12 cellular contexts compared by ENCODE assay signal in genomic region chr2:172088245-172089004, GRCh38. TPM values are rescaled to one million over a fixed set of nuclear protein-coding genes. Genes with fewer than 3 reads are reported as not detected.
DNase-seq lines count a peak whose midpoint lies in the region; ATAC-seq and TF ChIP-seq lines count a peak whose summit lies in the region.
"Had no signal": no experiment of that assay in that cellular context is flagged by ENCODE, and none has a peak within 500 bp of the region (broad histone marks: within the 10 kb centered on the region; RNA-seq: fewer than 3 reads in every experiment).

No MANE protein-coding gene starts in this region.

- POLR2A ChIA-PET in IMR-90 (lab: Charles Lee; ENCODE audit: unreplicated experiment): no interaction called here

- no peak overlapping the region for H4K5ac ChIP-seq in IMR-90 (ENCODE audit: low read depth, low read length)

- no peak overlapping the region for H2AFZ ChIP-seq in IMR-90 (replicated peaks; ENCODE audit: low read length, poor library complexity)
- H2AFZ ChIP-seq in neuronal stem cell (ENCODE audit: low read length): peak overlapping the region; percentile 99

- no peak overlapping the region for H2BK120ac ChIP-seq in IMR-90 (ENCODE audit: low read depth, low read length)
- no peak overlapping the region for H2BK120ac ChIP-seq in neuronal stem cell (ENCODE audit: low read depth, low read length)

- H3K9me1 ChIP-seq in IMR-90 (ENCODE audit: insufficient read depth, low read length): no peaks in the 10 kb centered on the region

- H2BK15ac ChIP-seq in IMR-90 (ENCODE audit: low read depth, low read length): no peak overlapping the region
- H2BK15ac ChIP-seq in neuronal stem cell (ENCODE audit: low read length): peak overlapping the region; percentile 52

- TF ChIP-seq RAD21 in IMR-90 (IDR thresholded peaks at IDR 0.05; ENCODE audit: low read length): no peak

- no peak overlapping the region for H3K4me3 ChIP-seq in IMR-90 (ENCODE audit: insufficient read depth, low read depth, low read length)
- H3K4me3 ChIP-seq in neuronal stem cell (ENCODE audit: low read length in 2 of 2): no peak overlapping the region
- H3K4me3 ChIP-seq in psoas muscle: no peak overlapping the region
- H3K4me3 ChIP-seq: heart right ventricle had no signal

- H3K27ac Mint-ChIP-seq in endothelial cell (ENCODE audit: unreplicated experiment): peak overlapping the region; percentile 70

- H2AK5ac ChIP-seq in IMR-90 (ENCODE audit: low read depth, low read length) (no peak overlapping the region), neuronal stem cell (ENCODE audit: low read depth, low read length) (peak overlapping the region; percentile 51)

- H3K4ac ChIP-seq in IMR-90 (ENCODE audit: low read depth, low read length): no peak overlapping the region
- H3K4ac ChIP-seq in neuronal stem cell (ENCODE audit: low read length): no peak overlapping the region

- no peak overlapping the region for H4K91ac ChIP-seq in IMR-90 (ENCODE audit: insufficient read depth, low read depth, low read length)
- H4K91ac ChIP-seq in neuronal stem cell (ENCODE audit: low read depth, low read length, poor library complexity): no peak overlapping the region

- peaks cover 5% of the 10 kb centered on the region; the same call in 1 of the 2 replicates for H3K9me3 ChIP-seq in IMR-90 (ENCODE audit: control insufficient read depth, insufficient read depth, low read length)
- no peaks in the 10 kb centered on the region for H3K9me3 ChIP-seq in neuronal stem cell (replicated peaks in 1 of 2; ENCODE audit: control insufficient read depth in 2 of 2, insufficient read depth in 1 of 2, low read depth in 1 of 2, low read length in 2 of 2)
- no peaks in the 10 kb centered on the region for H3K9me3 ChIP-seq in psoas muscle
- H3K9me3 ChIP-seq: heart right ventricle had no signal

- H4K20me1 ChIP-seq in IMR-90 (ENCODE audit: insufficient read depth, low read length): peaks cover 8% of the 10 kb centered on the region; the same call in 1 of the 2 replicates

- no peak overlapping the region for H2BK5ac ChIP-seq in IMR-90 (ENCODE audit: low read depth, low read length, poor library complexity, severe bottlenecking)
- no peak overlapping the region for H2BK5ac ChIP-seq in neuronal stem cell (ENCODE audit: low read length)

- TF ChIP-seq CTCF in IMR-90 (conservative IDR thresholded peaks at IDR 0.05; ENCODE audit: low read depth, low read length) (no peak), endothelial cell (IDR thresholded peaks at IDR 0.05; ENCODE audit: unreplicated experiment) (no peak), psoas muscle (IDR thresholded peaks at IDR 0.05) (no peak)

- DNase-seq in NCI-H82 (lab: John Stamatoyannopoulos, UW) (peak; percentile 37), NCI-H82 treated with DMSO at 0.1 percent for 48 hours (lab: John Stamatoyannopoulos, UW; ENCODE audit: unreplicated experiment) (no peak), IMR-90 (no peak), endothelial cell (ENCODE audit: low spot score) (no peak), neuronal stem cell (ENCODE audit: low spot score) (peak; percentile 41), psoas muscle (no peak), GDM1 (lab: John Stamatoyannopoulos, UW) (no peak)
- DNase-seq: stimulated activated CD4-positive, alpha-beta T cell treated with anti-CD3 and anti-CD28 coated beads, Interleukin-2, amount 100 ng/mL, for 24 hours had no signal

- H3K4me1 Mint-ChIP-seq in endothelial cell (ENCODE audit: unreplicated experiment): peaks cover 33% of the 10 kb centered on the region

- intact Hi-C loops in IMR-90 (cut with micrococcal nuclease): loop anchor here (5.0 kb wide), 1 partner anchor 91 kb away; the partner anchor contains the start of gene METAP1D
- intact Hi-C loops in psoas muscle (cut with DNase I): no loop called here

- H3K27ac ChIP-seq in IMR-90 (ENCODE audit: insufficient read depth, low read length) (no peak overlapping the region), neuronal stem cell (replicated peaks; ENCODE audit: low read length) (no peak overlapping the region), psoas muscle (no peak overlapping the region)
- H3K27ac ChIP-seq: heart right ventricle had no signal

- H3K18ac ChIP-seq in IMR-90 (ENCODE audit: low read depth, low read length) (no peak overlapping the region), neuronal stem cell (ENCODE audit: low read length) (peak overlapping the region; percentile 86)

- H3K4me1 ChIP-seq in IMR-90 (ENCODE audit: control insufficient read depth, insufficient read depth, low read length) (no peaks in the 10 kb centered on the region; the same call in 1 of the 2 replicates), neuronal stem cell (ENCODE audit: control insufficient read depth in 2 of 2, insufficient read depth in 1 of 2, low read depth in 1 of 2, low read length in 2 of 2) (peaks cover 12 to 23% of the 10 kb centered on the region in 2 donors), psoas muscle (peaks cover 29% of the 10 kb centered on the region)

- H3K23ac ChIP-seq in IMR-90 (ENCODE audit: low read depth, low read length): no peak overlapping the region
- no peak overlapping the region for H3K23ac ChIP-seq in neuronal stem cell (ENCODE audit: low read depth, low read length, poor library complexity)

- TF ChIP-seq POLR2A in IMR-90 (IDR thresholded peaks at IDR 0.05; ENCODE audit: low read depth, low read length): no peak

- dilution Hi-C loops in IMR-90 (cut with HindIII; ENCODE audit: low sequenced_read_pairs, unreplicated experiment): no loop called here

- H2AK9ac ChIP-seq in IMR-90 (replicated peaks; ENCODE audit: low read depth, low read length, poor library complexity): no peak overlapping the region

- no peak overlapping the region for H2BK12ac ChIP-seq in neuronal stem cell (ENCODE audit: low read length)

- WGBS in IMR-90 (ENCODE audit: extremely low coverage in 2 of 2, insufficient read length in 1 of 2), 2 experiments: 29% methylated on average over 20 of the region's 37 CpGs; no CpG with 5 or more reads in 1 of the 2 experiments
- WGBS in neuronal stem cell (ENCODE audit: extremely low coverage in 2 of 2, insufficient read length in 2 of 2, insufficient replicate concordance in 1 of 2), 2 donors: no CpG with 5 or more reads among the region's 37 CpGs
- 15 to 19% (median 16%) methylated on average over 32 to 37 of the region's 37 CpGs for WGBS in psoas muscle, 3 donors

- H2BK20ac ChIP-seq in IMR-90 (ENCODE audit: low read depth, low read length): no peak overlapping the region

- no peaks in the 10 kb centered on the region for H3K36me3 ChIP-seq in IMR-90 (ENCODE audit: control insufficient read depth, insufficient read depth, low read length)
- H3K36me3 ChIP-seq in neuronal stem cell (replicated peaks in 1 of 2; ENCODE audit: control insufficient read depth in 2 of 2, insufficient read depth in 2 of 2, low read length in 2 of 2): no peaks in the 10 kb centered on the region
- no peaks in the 10 kb centered on the region for H3K36me3 ChIP-seq in psoas muscle (ENCODE audit: insufficient read depth in 1 of 2, low read depth in 1 of 2)

- ATAC-seq in IMR-90 (ENCODE audit: low read depth): no peak
- no peak for ATAC-seq in psoas muscle
- ATAC-seq in GM21528 (IDR thresholded peaks at IDR 0.05; ENCODE audit: low FRiP score, unreplicated experiment): no peak
- ATAC-seq: heart right ventricle had no signal

- H4K8ac ChIP-seq in IMR-90 (ENCODE audit: low read depth in 2 of 2, low read length in 2 of 2) (no peak overlapping the region), neuronal stem cell (ENCODE audit: low read depth, low read length) (no peak overlapping the region)

- H3K27me3 ChIP-seq in IMR-90 (ENCODE audit: control insufficient read depth, insufficient read depth, low read length): peaks cover 82% of the 10 kb centered on the region
- H3K27me3 ChIP-seq in neuronal stem cell (ENCODE audit: control insufficient read depth in 3 of 3, insufficient read depth in 3 of 3, low read depth in 1 of 3, low read length in 3 of 3): peaks cover 55 to 96% (median 90%) of the 10 kb centered on the region in 3 experiments
- H3K27me3 ChIP-seq in psoas muscle (ENCODE audit: insufficient read depth in 3 of 3, low read length in 2 of 3): peaks cover 6 to 100% (median 76%) of the 10 kb centered on the region in 3 donors

- no peak overlapping the region for H3K56ac ChIP-seq in IMR-90 (ENCODE audit: extremely low read depth, insufficient read depth, low read length)

- CTCF ChIA-PET in IMR-90 (lab: Yijun Ruan, JAX): no interaction called here

- H3K9me3 Mint-ChIP-seq in endothelial cell (ENCODE audit: unreplicated experiment): no peaks in the 10 kb centered on the region

- in situ Hi-C loops in IMR-90 (cut with MboI; ENCODE audit: low sequenced_read_pairs): no loop called here

- H3K9ac ChIP-seq in IMR-90 (ENCODE audit: low read depth, low read length): no peak overlapping the region
- H3K9ac ChIP-seq in neuronal stem cell (ENCODE audit: low read depth, low read length, poor library complexity): no peak overlapping the region

- H3K79me1 ChIP-seq in IMR-90 (ENCODE audit: low read depth in 1 of 2, low read length in 2 of 2) (no peaks in the 10 kb centered on the region), neuronal stem cell (ENCODE audit: low read depth, low read length) (no peaks in the 10 kb centered on the region)

- H3K14ac ChIP-seq in IMR-90 (replicated peaks; ENCODE audit: low read depth, low read length) (no peak overlapping the region), neuronal stem cell (ENCODE audit: low read length) (no peak overlapping the region)

- H3K4me3 Mint-ChIP-seq in endothelial cell (ENCODE audit: unreplicated experiment): no peak overlapping the region

- BruUV-seq in IMR-90 (replicated peaks; lab: Mats Ljungman, UMichigan): no TSS peak

- peaks cover 4% of the 10 kb centered on the region for H3K36me3 Mint-ChIP-seq in endothelial cell (ENCODE audit: low read depth, unreplicated experiment)

- H3K27me3 Mint-ChIP-seq in endothelial cell (ENCODE audit: unreplicated experiment): peaks cover 42% of the 10 kb centered on the region

- H3K4me2 ChIP-seq in IMR-90 (ENCODE audit: low read depth, low read length): no peak overlapping the region
- H3K4me2 ChIP-seq in neuronal stem cell (ENCODE audit: insufficient read depth, low read length, poor library complexity, severe bottlenecking): no peak overlapping the region

RNA-seq across cellular contexts. Expression of gene DLX1, which starts 3.1 kb away (rescaled TPM):
- 0.36 and 1.1 TPM in 2 replicates for total RNA-seq in IMR-90 (2012; rRNA removed)
- polyA plus RNA-seq in IMR-90 (2012; rRNA removed): 2.1 and 2.2 TPM in 2 replicates
- 0.97 and 1.3 TPM in 2 replicates for polyA plus RNA-seq in IMR-90 (2012; cell fraction: cytosol; rRNA removed)
- 3.7 and 5.4 TPM in 2 replicates for polyA plus RNA-seq in IMR-90 (2012; cell fraction: nucleus; rRNA removed; ENCODE audit: low replicate concordance)
- total RNA-seq in endothelial cell (ENCODE audit: unreplicated experiment): 0.87 TPM
- polyA plus RNA-seq in neuronal stem cell (2013, experiment 1 of 2): 0.08 TPM
- polyA plus RNA-seq in neuronal stem cell (2013, experiment 2 of 2): 0.10 TPM
- total RNA-seq in psoas muscle: under 1 TPM in 2 of 4 donors, not detected in 2; 0.17 to 0.28 TPM
- under 1 TPM; 0.03 to 0.15 (median 0.04) TPM for polyA plus RNA-seq in psoas muscle
- total RNA-seq: T-helper 1 cell treated with Interleukin-12 subunit alpha and Interleukin-12 subunit beta and Interleukin-4 antibody, amounts not matched to agents 30 ng/mL and 1 ng/mL, for 36 hours had no signal

RNA-seq across cellular contexts. Expression of gene DLX2, which starts 14.3 kb away (rescaled TPM):
- total RNA-seq in IMR-90 (2012; rRNA removed) (not detected in 2 replicates), endothelial cell (ENCODE audit: unreplicated experiment) (0.28 TPM), psoas muscle (not detected)
- polyA plus RNA-seq in IMR-90 (2012; rRNA removed) (0.38 and 0.44 TPM in 2 replicates), psoas muscle (not detected)
- polyA plus RNA-seq in IMR-90 (2012; cell fraction: cytosol; rRNA removed): 0.55 and 0.60 TPM in 2 replicates
- 1.1 and 1.2 TPM in 2 replicates for polyA plus RNA-seq in IMR-90 (2012; cell fraction: nucleus; rRNA removed; ENCODE audit: low replicate concordance)
- polyA plus RNA-seq in neuronal stem cell (2013, experiment 1 of 2): 0.06 TPM
- 0.10 TPM for polyA plus RNA-seq in neuronal stem cell (2013, experiment 2 of 2)
- total RNA-seq: dermis microvascular lymphatic vessel endothelial cell; T-helper 1 cell treated with Interleukin-12 subunit alpha and Interleukin-12 subunit beta and Interleukin-4 antibody, amounts not matched to agents 30 ng/mL and 1 ng/mL, for 36 hours had no signal
- polyA plus RNA-seq: heart right ventricle had no signal

Comparison
In these comparisons a context has a peak if more than half of its experiments do, and no peak if none do; other contexts are left out.
1. DNase-seq: peak in NCI-H82 (single experiment) and neuronal stem cell (single experiment); none in NCI-H82 treated with DMSO at 0.1 percent for 48 hours (single experiment), IMR-90 (single experiment), endothelial cell (single experiment), psoas muscle (0 of 2) and GDM1 (single experiment).